32 cellular contexts compared by ENCODE assay signal in genomic region chr11:80779907-80780615, GRCh38.
DNase-seq lines count a peak whose midpoint lies in the region; ATAC-seq, FAIRE-seq and TF ChIP-seq lines count a peak whose summit lies in the region.
"Had no signal": no experiment of that assay in that cellular context is flagged by ENCODE, and none has a peak within 500 bp of the region (broad histone marks: within the 10 kb centered on the region; RNA-seq: fewer than 3 reads in every experiment).

No MANE protein-coding gene starts in this region.

- no peaks in the 10 kb centered on the region for H3K36me3 Mint-ChIP-seq in activated CD4-positive, alpha-beta memory T cell treated with anti-CD3 and anti-CD28 coated beads for 36 hours
- H3K36me3 Mint-ChIP-seq: activated naive CD4-positive, alpha-beta T cell treated with anti-CD3 and anti-CD28 coated beads, Interleukin-2, amount 50 U/mL, for 24 hours; brain had no signal

- H3K4me1 Mint-ChIP-seq in activated CD4-positive, alpha-beta memory T cell treated with anti-CD3 and anti-CD28 coated beads for 36 hours (ENCODE audit: low read depth): no peaks in the 10 kb centered on the region
- H3K4me1 Mint-ChIP-seq: activated CD4-positive, alpha-beta T cell treated with anti-CD3 and anti-CD28 coated beads for 36 hours; activated naive CD4-positive, alpha-beta T cell treated with anti-CD3 and anti-CD28 coated beads, Interleukin-2, amount 50 U/mL, for 24 hours; natural killer cell had no signal

- POLR2A ChIA-PET in activated CD4-positive, alpha-beta memory T cell treated with anti-CD3 and anti-CD28 coated beads for 36 hours (lab: Charles Lee): no interaction called here

- H3K9me3 ChIP-seq in small intestine (ENCODE audit: control insufficient read depth, low read depth): no peaks in the 10 kb centered on the region
- H3K9me3 ChIP-seq: mucosa of descending colon, ovary, Peyer's patch, right atrium auricular region, thoracic aorta, vagina had no signal

- DNase-seq in choroid plexus epithelial cell (ENCODE audit: low read depth) (peak; percentile 16), left kidney (ENCODE audit: low read depth, low spot score) (peak; percentile 50), small intestine (peak; percentile 40), activated gamma-delta T cell (lab: John Stamatoyannopoulos, UW) (no peak)
- DNase-seq in effector CD8-positive, alpha-beta T cell (lab: John Stamatoyannopoulos, UW): no peak
- no peak for DNase-seq in activated CD4-positive, alpha-beta memory T cell treated with anti-CD3 and anti-CD28 coated beads for 36 hours
- DNase-seq: activated CD4-positive, alpha-beta T cell treated with anti-CD3 and anti-CD28 coated beads for 36 hours; activated T-cell treated with anti-CD3 and anti-CD28 coated beads for 4 hours; amniotic stem cell; glutamatergic neuron; islet precursor cell; mucosa of descending colon; natural killer cell; NCI-H1417 treated with DMSO at 0.1 percent for 48 hours; NCI-H2081; NCI-H2227 treated with DMSO at 0.1 percent for 48 hours; NCI-H526; ovary; Peyer's patch; SHP77 treated with DMSO at 0.1 percent for 48 hours; stimulated activated naive CD4-positive, alpha-beta T cell treated with Interleukin-2 at 50 U/mL for 16 hours had no signal

- no peaks in the 10 kb centered on the region for H3K4me1 ChIP-seq in small intestine (ENCODE audit: control insufficient read depth in 2 of 2, insufficient read depth in 1 of 2, low read depth in 1 of 2, low read length in 1 of 2)
- H3K4me1 ChIP-seq: Peyer's patch, right atrium auricular region, vagina had no signal

- peaks cover 21% of the 10 kb centered on the region for H3K9me3 Mint-ChIP-seq in activated CD4-positive, alpha-beta memory T cell treated with anti-CD3 and anti-CD28 coated beads for 36 hours

- no peaks in the 10 kb centered on the region for H3K36me3 ChIP-seq in small intestine (ENCODE audit: control insufficient read depth in 2 of 2, insufficient read depth in 2 of 2, low read length in 2 of 2)
- H3K36me3 ChIP-seq: ovary, Peyer's patch, right atrium auricular region, thoracic aorta, vagina had no signal

- no peaks in the 10 kb centered on the region for H3K27me3 Mint-ChIP-seq in activated CD4-positive, alpha-beta memory T cell treated with anti-CD3 and anti-CD28 coated beads for 36 hours
- H3K27me3 Mint-ChIP-seq: activated CD4-positive, alpha-beta T cell treated with anti-CD3 and anti-CD28 coated beads for 36 hours; activated naive CD4-positive, alpha-beta T cell treated with anti-CD3 and anti-CD28 coated beads, Interleukin-2, amount 50 U/mL, for 24 hours; brain had no signal

- no peaks in the 10 kb centered on the region for H3K27me3 ChIP-seq in small intestine (ENCODE audit: control insufficient read depth in 2 of 2, insufficient read depth in 2 of 2, low read length in 2 of 2)
- H3K27me3 ChIP-seq: ovary, Peyer's patch, right atrium auricular region, vagina had no signal

- CTCF ChIA-PET in activated CD4-positive, alpha-beta memory T cell treated with anti-CD3 and anti-CD28 coated beads for 36 hours (lab: Charles Lee): no interaction called here

- TF ChIP-seq CTCF in choroid plexus epithelial cell (conservative IDR thresholded peaks at IDR 0.05; ENCODE audit: low read depth, low read length): no peak

- no peak overlapping the region for H3K4me3 ChIP-seq in choroid plexus epithelial cell (ENCODE audit: low read depth, low read length)
- no peak overlapping the region for H3K4me3 ChIP-seq in small intestine (ENCODE audit: low read depth in 1 of 2, low read length in 2 of 2)
- H3K4me3 ChIP-seq: mucosa of descending colon, ovary, Peyer's patch, right atrium auricular region, smooth muscle cell, thoracic aorta, vagina had no signal

- peak; percentile 49 for ATAC-seq in HG02938 (IDR thresholded peaks at IDR 0.05; ENCODE audit: unreplicated experiment)
- ATAC-seq: activated CD4-positive, alpha-beta T cell treated with anti-CD3 and anti-CD28 coated beads for 36 hours; HCT116; HepG2; mucosa of descending colon; natural killer cell had no signal

- FAIRE-seq in small intestine (lab: Jason Lieb, UNC): no peak
- FAIRE-seq: GM12892, HepG2 had no signal

- H3K27ac Mint-ChIP-seq in activated CD4-positive, alpha-beta memory T cell treated with anti-CD3 and anti-CD28 coated beads for 36 hours: no peak overlapping the region
- H3K27ac Mint-ChIP-seq: activated CD4-positive, alpha-beta T cell treated with anti-CD3 and anti-CD28 coated beads for 36 hours; activated naive CD4-positive, alpha-beta T cell treated with anti-CD3 and anti-CD28 coated beads, Interleukin-2, amount 50 U/mL, for 24 hours; activated T-helper 2 cell treated with anti-CD3 and anti-CD28 coated beads, Interferon-gamma antibody, Interleukin-2, Interleukin-4, amounts not matched to agents 10 μg/mL and 5 μg/mL and 100 μg/mL, durations not matched to agents 14 hours and 24 hours and 36 hours; natural killer cell had no signal

- H3K4me3 Mint-ChIP-seq in activated CD4-positive, alpha-beta memory T cell treated with anti-CD3 and anti-CD28 coated beads for 36 hours: no peak overlapping the region
- H3K4me3 Mint-ChIP-seq: activated CD4-positive, alpha-beta T cell treated with anti-CD3 and anti-CD28 coated beads for 36 hours; activated naive CD4-positive, alpha-beta T cell treated with anti-CD3 and anti-CD28 coated beads, Interleukin-2, amount 50 U/mL, for 24 hours; brain; natural killer cell had no signal

- no peak overlapping the region for H3K27ac ChIP-seq in small intestine (ENCODE audit: low read depth in 1 of 2, low read length in 1 of 2)
- H3K27ac ChIP-seq: ovary, Peyer's patch, right atrium auricular region, thoracic aorta, vagina had no signal

- intact Hi-C loops in activated CD4-positive, alpha-beta memory T cell treated with anti-CD3 and anti-CD28 coated beads for 36 hours (cut with micrococcal nuclease): no loop called here

- WGBS in small intestine, 3 donors: 12 to 24% (median 24%) methylated on average over 5 of the region's 5 CpGs

Comparison
In these comparisons a context has a peak if more than half of its experiments do, and no peak if none do; other contexts are left out.
1. DNase-seq: peak in choroid plexus epithelial cell (single experiment), left kidney (single experiment) and small intestine (single experiment); none in effector CD8-positive, alpha-beta T cell (single experiment), activated gamma-delta T cell (single experiment) and activated CD4-positive, alpha-beta memory T cell treated with anti-CD3 and anti-CD28 coated beads for 36 hours (single experiment).